ENCODE assay signal across 8 cellular contexts in the genomic region with DNA sequence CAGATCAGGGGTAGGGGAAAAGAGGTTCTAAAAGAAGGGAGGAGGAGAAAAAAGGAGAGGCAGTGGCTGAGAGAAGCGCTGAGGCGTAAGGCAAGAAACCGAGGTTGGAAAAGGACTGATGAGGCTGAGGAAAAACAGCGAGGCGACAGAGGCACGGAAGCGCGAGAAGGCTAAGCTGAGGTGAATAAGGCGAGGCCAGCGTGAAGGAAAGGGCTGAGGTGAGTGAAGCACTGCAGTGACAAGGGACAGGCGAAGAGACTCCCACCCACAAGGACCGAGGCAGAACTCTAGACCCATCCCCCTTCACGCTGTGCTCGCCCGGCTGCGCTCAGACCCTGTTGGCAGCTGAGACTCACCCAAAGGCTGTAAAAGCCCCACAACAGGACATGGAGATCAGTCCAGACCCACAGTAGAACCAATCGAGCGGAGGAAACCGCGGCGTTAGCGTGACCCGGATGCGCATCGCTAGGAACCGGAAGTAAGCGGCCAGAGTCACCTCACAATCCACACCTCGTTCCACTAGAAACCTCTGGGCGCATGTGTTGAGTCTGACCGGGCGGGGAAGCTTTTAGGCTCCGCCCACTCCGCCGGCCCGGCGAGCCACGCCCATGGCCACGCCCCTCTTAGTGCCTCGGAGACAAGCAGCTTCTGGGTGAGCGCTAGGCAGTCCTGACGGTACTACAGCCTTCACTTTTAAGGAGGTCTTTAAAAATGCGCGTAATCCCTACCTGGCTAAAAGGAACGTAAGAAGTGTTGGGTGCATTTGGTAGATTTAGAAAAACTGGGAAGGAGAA. TPM values are rescaled to one million over a fixed set of nuclear protein-coding genes. Genes with fewer than 3 reads are reported as not detected.
DNase-seq lines count a peak whose midpoint lies in the region; ATAC-seq and TF ChIP-seq lines count a peak whose summit lies in the region.

Gene EYA3, minus strand, starts transcription at position 443 of the 794 bp plus-strand sequence. CDS start 30,584 bp downstream, outside the sequence.

- H3K9me3 ChIP-seq in T-helper 17 cell (ENCODE audit: control insufficient read depth, low read length, poor library complexity, severe bottlenecking) (no peaks in the 10 kb centered on the region), left ventricle myocardium inferior (replicated peaks) (no peaks in the 10 kb centered on the region)

- H3K4me3 ChIP-seq in left ventricle myocardium inferior, result peak within 1 kb of the TSS; percentile 88

- TF ChIP-seq CTCF in left ventricle myocardium inferior (IDR thresholded peaks at IDR 0.05; ENCODE audit: borderline replicate concordance), result no peak
- TF ChIP-seq CTCF in progenitor cell of endocrine pancreas (IDR thresholded peaks at IDR 0.05; ENCODE audit: unreplicated experiment), result no peak

- H3K9me3 Mint-ChIP-seq in progenitor cell of endocrine pancreas (ENCODE audit: low read depth), result no peaks in the 10 kb centered on the region

- peak within 1 kb of the TSS; percentile 93 for H3K27ac ChIP-seq in left ventricle myocardium inferior (replicated peaks)

- H3K4me3 Mint-ChIP-seq in T-helper 17 cell, result peak within 1 kb of the TSS; percentile 100
- H3K4me3 Mint-ChIP-seq in progenitor cell of endocrine pancreas (ENCODE audit: low read depth), result peak within 1 kb of the TSS; percentile 99

- H3K36me3 ChIP-seq in left ventricle myocardium inferior, result no peaks in the 10 kb centered on the region

- H3K4me1 Mint-ChIP-seq in T-helper 17 cell (peaks cover 29% of the 10 kb centered on the region), progenitor cell of endocrine pancreas (ENCODE audit: low read depth) (peaks cover 10% of the 10 kb centered on the region)

- intact Hi-C loops in left ventricle myocardium inferior (cut with micrococcal nuclease), result no loop called here

- H3K27me3 ChIP-seq in left ventricle myocardium inferior (ENCODE audit: low read depth), result no peaks in the 10 kb centered on the region

- H3K27me3 Mint-ChIP-seq in T-helper 17 cell, result no peaks in the 10 kb centered on the region
- no peaks in the 10 kb centered on the region for H3K27me3 Mint-ChIP-seq in progenitor cell of endocrine pancreas

- peaks cover 53% of the 10 kb centered on the region for H3K4me1 ChIP-seq in left ventricle myocardium inferior

- H3K27ac Mint-ChIP-seq in T-helper 17 cell (peak within 1 kb of the TSS; percentile 94), progenitor cell of endocrine pancreas (peak within 1 kb of the TSS; percentile 99)

- H3K36me3 Mint-ChIP-seq in T-helper 17 cell (ENCODE audit: low read depth), result peaks cover 2% of the 10 kb centered on the region
- no peaks in the 10 kb centered on the region for H3K36me3 Mint-ChIP-seq in progenitor cell of endocrine pancreas (ENCODE audit: insufficient read depth)

- ATAC-seq in HG02885 (IDR thresholded peaks at IDR 0.05; ENCODE audit: poor library complexity, unreplicated experiment), result peak; percentile 87
- peak; percentile 95 for ATAC-seq in T-helper 17 cell

- TF ChIP-seq POLR2A in GM15510 (IDR thresholded peaks at IDR 0.05; ENCODE audit: borderline replicate concordance, extremely low read depth, insufficient read length), result peak; percentile 90

- DNase-seq in NCI-H1694 treated with DMSO at 0.1 percent for 48 hours (lab: John Stamatoyannopoulos, UW), result peak; percentile 93
- DNase-seq in T-helper 17 cell, result peak; percentile 98 to 99 (median 99)
- DNase-seq in amygdala (lab: John Stamatoyannopoulos, UW), result peak; percentile 38 to 98 (median 94)
- peak; percentile 98 for DNase-seq in left ventricle myocardium inferior
- DNase-seq in progenitor cell of endocrine pancreas (ENCODE audit: low spot score, unreplicated experiment), result peak; percentile 99
- peak; percentile 99 for DNase-seq in ureter (ENCODE audit: low spot score)

RNA-seq across cellular contexts. Expression of gene EYA3, which starts in this region (rescaled TPM):
- 10 to 100 TPM; 12.5 to 13.8 TPM for total RNA-seq in T-helper 17 cell
- 16.9 TPM for total RNA-seq in left ventricle myocardium inferior
- 41.3 and 42.5 TPM in 2 replicates for total RNA-seq in progenitor cell of endocrine pancreas
- 31.6 TPM for total RNA-seq in ureter

Comparison
In these comparisons a context has a peak if more than half of its experiments do, and no peak if none do; other contexts are left out.
1. Peak in every context shown above with its lines: DNase-seq, ATAC-seq, H3K4me3 ChIP-seq and H3K27ac ChIP-seq.